Comparison of ENCODE assay signal across 7 cellular contexts in genomic region chr2:73981081-73981968, GRCh38. TPM values are rescaled to one million over a fixed set of nuclear protein-coding genes. Genes with fewer than 3 reads are reported as not detected.
A peak's percentile ranks its signal among the peaks of the same experiment; 100 is the strongest.
DNase-seq lines count a peak whose midpoint lies in the region; ATAC-seq and TF ChIP-seq lines count a peak whose summit lies in the region.

No MANE protein-coding gene starts in this region.

- TF ChIP-seq CTCF in GM06990 (IDR thresholded peaks at IDR 0.05; ENCODE audit: insufficient read depth, low read length, poor library complexity, severe bottlenecking) (no peak), HCT116 (IDR thresholded peaks at IDR 0.05 in 2 of 3, conservative IDR thresholded peaks at IDR 0.05 in 1 of 3; ENCODE audit: borderline replicate concordance in 1 of 3, insufficient read depth in 1 of 3, low read depth in 2 of 3, low read length in 2 of 3) (no peak), dorsolateral prefrontal cortex (IDR thresholded peaks at IDR 0.05 in 54 of 56, conservative IDR thresholded peaks at IDR 0.05 in 2 of 56; ENCODE audit: low read depth in 1 of 56, partially characterized antibody in 56 of 56) (no peak)

- no peak for TF ChIP-seq RAD21 in HCT116 (IDR thresholded peaks at IDR 0.05; ENCODE audit: low read depth)

- peak overlapping the region; percentile 45 for H3K27ac ChIP-seq in HCT116 (ENCODE audit: low read depth, low read length)
- no peak overlapping the region for H3K27ac ChIP-seq in SJSA1
- H3K27ac ChIP-seq in dorsolateral prefrontal cortex = peak overlapping the region in 1 of 59 donors; percentile 31
- H3K27ac ChIP-seq in mucosa of rectum (ENCODE audit: low read depth in 2 of 2, low read length in 2 of 2) = peak overlapping the region; percentile 98 to 99

- peak; percentile 77 for DNase-seq in GM06990 (ENCODE audit: extremely low read depth, insufficient read length)
- DNase-seq in HCT116 (ENCODE audit: low read depth, low spot score) = peak; percentile 22
- DNase-seq in SJSA1 (ENCODE audit: low read depth in 1 of 2, low spot score in 2 of 2) = peak in 1 of 2 experiments; percentile 15
- DNase-seq in dorsolateral prefrontal cortex = no peak
- DNase-seq in cerebellar nuclear complex (lab: John Stamatoyannopoulos, UW) = no peak
- DNase-seq in NK-92 treated with Interleukin-12 subunit alpha and Interleukin-12 subunit beta, amount 100 ng/mL, for 24 hours (lab: John Stamatoyannopoulos, UW) = no peak

- H3K4me3 ChIP-seq in GM06990 (replicated peaks; ENCODE audit: low read depth, low read length) (peak overlapping the region; percentile 71), HCT116 (replicated peaks in 1 of 2; ENCODE audit: low read depth in 1 of 2, low read length in 2 of 2) (peak overlapping the region; percentile 50 to 68), SJSA1 (peak overlapping the region; percentile 27), dorsolateral prefrontal cortex (peak overlapping the region in 52 of 59 donors; percentile 2 to 58 (median 34)), mucosa of rectum (ENCODE audit: low read length in 2 of 2) (peak overlapping the region; percentile 68 to 79)

- H3K36me3 ChIP-seq in GM06990 (ENCODE audit: control insufficient read depth, insufficient read depth, low read length) (peaks cover 2% of the 10 kb centered on the region; the same call in 1 of the 2 replicates), HCT116 (ENCODE audit: control insufficient read depth in 1 of 2, insufficient read depth in 2 of 2, low read length in 2 of 2) (peaks cover 0 to 3% of the 10 kb centered on the region in 2 experiments; a peak in 1 of 4 replicates), SJSA1 (peaks cover 9% of the 10 kb centered on the region), mucosa of rectum (ENCODE audit: control insufficient read depth in 2 of 2, insufficient read depth in 2 of 2, low read length in 2 of 2) (peaks cover 0 to under 1% of the 10 kb centered on the region in 2 donors)

- H3K9me2 ChIP-seq in HCT116 (ENCODE audit: insufficient read depth) = no peaks in the 10 kb centered on the region

- H3K9me3 ChIP-seq in HCT116 (ENCODE audit: control insufficient read depth in 1 of 2, insufficient read depth in 1 of 2, low read depth in 1 of 2, low read length in 2 of 2) = no peaks in the 10 kb centered on the region
- H3K9me3 ChIP-seq in SJSA1 (replicated peaks) = no peaks in the 10 kb centered on the region; the same call in 1 of the 2 replicates
- no peaks in the 10 kb centered on the region for H3K9me3 ChIP-seq in mucosa of rectum (ENCODE audit: control insufficient read depth in 2 of 2, low read length in 2 of 2)

- peaks cover 42 to 60% of the 10 kb centered on the region in 2 experiments for H3K4me1 ChIP-seq in HCT116 (ENCODE audit: control insufficient read depth in 1 of 2, insufficient read depth in 2 of 2, low read length in 2 of 2)
- H3K4me1 ChIP-seq in SJSA1 (replicated peaks) = peaks cover 34% of the 10 kb centered on the region
- peaks cover 40 to 48% of the 10 kb centered on the region in 2 donors for H3K4me1 ChIP-seq in mucosa of rectum (ENCODE audit: control insufficient read depth in 2 of 2, insufficient read depth in 2 of 2, low read length in 2 of 2)

- H3K27me3 ChIP-seq in GM06990 (replicated peaks; ENCODE audit: control insufficient read depth, insufficient read depth, low read length) (no peaks in the 10 kb centered on the region), HCT116 (ENCODE audit: insufficient read depth, low read length) (no peaks in the 10 kb centered on the region), SJSA1 (replicated peaks) (no peaks in the 10 kb centered on the region), dorsolateral prefrontal cortex (no peaks in the 10 kb centered on the region), mucosa of rectum (ENCODE audit: control insufficient read depth in 2 of 2, insufficient read depth in 2 of 2, low read length in 2 of 2) (no peaks in the 10 kb centered on the region)

- CTCF ChIA-PET in HCT116 (lab: Charles Lee) = interaction anchor here (0.9 kb wide), 1 partner anchor 154 kb away, joined by 3 read pairs; no protein-coding TSS in a partner anchor

- H3K9ac ChIP-seq in HCT116 (ENCODE audit: low read length) = peak overlapping the region; percentile 70
- peak overlapping the region; percentile 76 to 93 for H3K9ac ChIP-seq in mucosa of rectum (ENCODE audit: low read depth in 1 of 2, low read length in 2 of 2)

- H3K79me2 ChIP-seq in HCT116 (ENCODE audit: insufficient read depth, low read length) = peaks cover 9% of the 10 kb centered on the region

- POLR2A ChIA-PET in HCT116 (lab: Charles Lee) = interaction anchor here (1.0 kb wide), 1 partner anchor 60 kb away, joined by 5 read pairs; no protein-coding TSS in a partner anchor

- peak; percentile 86 for TF ChIP-seq POLR2A in HCT116 (IDR thresholded peaks at IDR 0.05; ENCODE audit: borderline replicate concordance, extremely low read depth, insufficient read depth, insufficient read length)

- H2AFZ ChIP-seq in HCT116 (ENCODE audit: low read depth, low read length, poor library complexity, severe bottlenecking) = peak overlapping the region; percentile 88

- H3K4me2 ChIP-seq in HCT116 (ENCODE audit: low read length) = peak overlapping the region; percentile 96

- peak; percentile 67 for ATAC-seq in HCT116

- H4K20me1 ChIP-seq in HCT116 (ENCODE audit: insufficient read depth) = no peaks in the 10 kb centered on the region

- no TSS peak for BruUV-seq in HCT116 (replicated peaks; lab: Mats Ljungman, UMichigan)

- intact Hi-C loops in HCT116 (cut with micrococcal nuclease) = loop anchor here (5.0 kb wide), 1 partner anchor 299 kb away; no protein-coding TSS in a partner anchor
- intact Hi-C loops in dorsolateral prefrontal cortex (cut with DNase I) = no loop called here

- RAD21 ChIA-PET in HCT116 (lab: Charles Lee; ENCODE audit: low non-redundant PET in 1 of 2, low total read pairs in 2 of 2, uncharacterized antibody in 2 of 2, unreplicated experiment in 2 of 2) = interaction anchor here in 1 of 2 experiments (0.6 kb wide), 1 partner anchor 77 kb away, joined by 4 read pairs; no protein-coding TSS in a partner anchor

TF ChIP-seq in HCT116, 20 proteins besides CTCF, POLR2A, EP300 and RAD21:
- TF ChIP-seq EZH2phosphoT487 (IDR thresholded peaks at IDR 0.05; ENCODE audit: borderline replicate concordance) (no peak), MAX (IDR thresholded peaks at IDR 0.05) (no peak), REST (IDR thresholded peaks at IDR 0.05; ENCODE audit: low read depth) (no peak), POLR2AphosphoS5 (IDR thresholded peaks at IDR 0.05; ENCODE audit: low read depth, low read length) (peak; percentile 71), EGR1 (IDR thresholded peaks at IDR 0.05; ENCODE audit: low read depth) (no peak)
TF ChIP-seq in HCT116: peak in this region for 1.

RNA-seq across cellular contexts. Expression of gene TET3, which starts 3.4 kb away (rescaled TPM):
- total RNA-seq in HCT116 (2021; ENCODE audit: unreplicated experiment) = 15.4 TPM
- 4.0 and 4.1 TPM in 2 replicates for polyA plus RNA-seq in HCT116 (2012)
- 2.1 and 2.4 TPM in 2 replicates for total RNA-seq in SJSA1 (2014; rRNA removed; shearing (Covaris generic))
- total RNA-seq in dorsolateral prefrontal cortex = 10 to 100 TPM; 16.6 to 47.0 (median 25.4) TPM

RNA-seq across cellular contexts. Expression of gene DGUOK, which starts 54.6 kb away (rescaled TPM):
- total RNA-seq in HCT116 (2021; ENCODE audit: unreplicated experiment) (100 TPM), dorsolateral prefrontal cortex (10 to 100 TPM; 29.0 to 56.8 (median 44.9) TPM)
- polyA plus RNA-seq in HCT116 (2012) = 64.2 and 88.2 TPM in 2 replicates
- total RNA-seq in SJSA1 (2014; rRNA removed; shearing (Covaris generic)) = 94.7 and 99.8 TPM in 2 replicates

Comparison
In these comparisons a context has a peak if more than half of its experiments do, and no peak if none do; other contexts are left out.
1. DNase-seq: peak in GM06990 (single experiment) and HCT116 (single experiment); none in dorsolateral prefrontal cortex (0 of 10), cerebellar nuclear complex (0 of 2) and NK-92 treated with Interleukin-12 subunit alpha and Interleukin-12 subunit beta, amount 100 ng/mL, for 24 hours (single experiment).
2. Peak in every context shown above with its lines, with median percentiles within 50 percentile points of each other: H3K4me3 ChIP-seq.